ENCODE assay signal across 15 cellular contexts in the genomic region with DNA sequence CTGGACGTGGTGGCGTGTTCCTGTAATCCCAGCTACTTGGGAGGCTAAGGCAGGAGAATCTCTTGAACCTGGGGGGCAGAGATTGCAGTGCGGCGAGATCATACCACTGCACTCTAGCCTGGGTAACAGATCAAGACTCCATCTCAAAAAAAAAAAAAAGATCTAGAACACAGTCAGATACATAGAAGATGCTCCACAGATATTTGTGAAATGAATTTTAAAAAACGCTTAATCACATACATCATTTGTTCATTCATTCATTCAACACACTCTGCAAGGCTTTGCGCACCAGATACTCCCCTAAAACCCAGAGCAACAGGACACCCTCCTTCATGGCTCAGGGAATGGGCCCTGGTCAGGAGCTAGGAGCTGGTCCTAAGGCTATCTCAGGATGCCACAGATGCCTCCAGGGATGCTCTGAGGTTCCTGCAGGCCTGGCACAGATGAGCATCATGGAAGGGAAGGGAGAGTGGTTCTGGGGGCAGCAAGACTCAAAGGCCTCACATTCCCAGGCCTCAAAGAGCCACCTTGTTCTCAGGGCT. TPM values are rescaled to one million over a fixed set of nuclear protein-coding genes. Genes with fewer than 3 reads are reported as not detected.
A peak's percentile ranks its signal among the peaks of the same experiment; 100 is the strongest.
DNase-seq lines count a peak whose midpoint lies in the region; ATAC-seq and TF ChIP-seq lines count a peak whose summit lies in the region.
"Had no signal": no experiment of that assay in that cellular context is flagged by ENCODE, and none has a peak within 500 bp of the region (broad histone marks: within the 10 kb centered on the region; RNA-seq: fewer than 3 reads in every experiment).

No MANE protein-coding gene starts in this region.

- no peak overlapping the region for H3K4me2 ChIP-seq in GM23338

- no peak overlapping the region for H3K4me3 ChIP-seq in GM23338
- no peak overlapping the region for H3K4me3 ChIP-seq in body of pancreas
- no peak overlapping the region for H3K4me3 ChIP-seq in lung
- H3K4me3 ChIP-seq in spleen, result no peak overlapping the region

- peaks cover 22% of the 10 kb centered on the region for H3K27me3 Mint-ChIP-seq in GM23338 (ENCODE audit: insufficient read depth, low read depth, poor library complexity)
- H3K27me3 Mint-ChIP-seq: brain had no signal

- peaks cover 39% of the 10 kb centered on the region for H3K4me1 Mint-ChIP-seq in GM23338
- H3K4me1 Mint-ChIP-seq: activated B cell treated with CpG ODN at 0.5 μM for 24 hours had no signal

- peaks cover 4% of the 10 kb centered on the region for H4K20me1 ChIP-seq in GM23338 (replicated peaks; ENCODE audit: insufficient read depth)

- H3K79me2 ChIP-seq in GM23338 (replicated peaks; ENCODE audit: insufficient read depth), result peaks cover 61% of the 10 kb centered on the region

- ATAC-seq in GM23338 (no peak), body of pancreas (no peak), lung (ENCODE audit: insufficient read depth, low FRiP score) (no peak), GM19455 (IDR thresholded peaks at IDR 0.05; ENCODE audit: unreplicated experiment) (no peak)

- H3F3A ChIP-seq in GM23338 (replicated peaks; ENCODE audit: low read depth), result no peaks in the 10 kb centered on the region

- WGBS in body of pancreas, 2 donors, result 90 to 91% methylated on average over 6 of the region's 6 CpGs
- WGBS in lung, 2 donors, result 90 to 92% methylated on average over 6 of the region's 6 CpGs
- WGBS in spleen, 5 donors, result 89 to 99% (median 91%) methylated on average over 6 of the region's 6 CpGs

- no peaks in the 10 kb centered on the region for H3K9me3 ChIP-seq in body of pancreas
- no peaks in the 10 kb centered on the region for H3K9me3 ChIP-seq in lung (ENCODE audit: control insufficient read depth in 2 of 2, insufficient read depth in 1 of 2, low read length in 1 of 2)
- H3K9me3 ChIP-seq in spleen, result no peaks in the 10 kb centered on the region

- H2AFZ ChIP-seq in GM23338, result no peak overlapping the region

- H3K9me2 ChIP-seq in GM23338 (ENCODE audit: insufficient read depth), result no peaks in the 10 kb centered on the region

- H3K27me3 ChIP-seq in GM23338 (ENCODE audit: insufficient read depth), result no peaks in the 10 kb centered on the region
- H3K27me3 ChIP-seq in body of pancreas, result no peaks in the 10 kb centered on the region
- no peaks in the 10 kb centered on the region for H3K27me3 ChIP-seq in lung (ENCODE audit: control insufficient read depth, insufficient read depth)
- peaks cover 0 to 5% (median 0%) of the 10 kb centered on the region in 7 donors for H3K27me3 ChIP-seq in spleen (replicated peaks in 1 of 7)

- no peaks in the 10 kb centered on the region for H3K9me3 Mint-ChIP-seq in GM23338
- H3K9me3 Mint-ChIP-seq: activated B cell treated with CpG ODN at 0.5 μM for 24 hours, brain had no signal

- no peak overlapping the region; the same call in 2 of the 3 replicates for H3K4me3 Mint-ChIP-seq in GM23338
- H3K4me3 Mint-ChIP-seq: activated B cell treated with CpG ODN at 0.5 μM for 24 hours, brain had no signal

- no peak for TF ChIP-seq POLR2A in body of pancreas (IDR thresholded peaks at IDR 0.05)
- no peak for TF ChIP-seq POLR2A in spleen (IDR thresholded peaks at IDR 0.05)

- intact Hi-C loops in body of pancreas (cut with DNase I), result no loop called here
- intact Hi-C loops in spleen (cut with DNase I; ENCODE audit: low total_unique reads), result no loop called here

- peaks cover 2% of the 10 kb centered on the region for H3K36me3 Mint-ChIP-seq in GM23338 (ENCODE audit: low read depth)
- H3K36me3 Mint-ChIP-seq: brain had no signal

- H3K27ac Mint-ChIP-seq in GM23338, result no peak overlapping the region
- H3K27ac Mint-ChIP-seq: activated B cell treated with CpG ODN at 0.5 μM for 24 hours had no signal

- H3K36me3 ChIP-seq in GM23338 (ENCODE audit: insufficient read depth) (no peaks in the 10 kb centered on the region), body of pancreas (replicated peaks in 1 of 2; ENCODE audit: insufficient read depth in 1 of 2, low read depth in 2 of 2) (no peaks in the 10 kb centered on the region), lung (ENCODE audit: control insufficient read depth in 2 of 2, insufficient read depth in 2 of 2, low read length in 2 of 2) (no peaks in the 10 kb centered on the region), spleen (no peaks in the 10 kb centered on the region)

- H3K27ac ChIP-seq in GM23338 (ENCODE audit: low read depth), result 0 out of 2 replicates have a peak overlapping the region, but pooled peaks have one; percentile 45
- peak overlapping the region; percentile 68 to 87 (median 78) for H3K27ac ChIP-seq in body of pancreas
- peak overlapping the region; percentile 95 for H3K27ac ChIP-seq in lung (ENCODE audit: low read depth in 1 of 2, low read length in 1 of 2)
- H3K27ac ChIP-seq in spleen, result peak overlapping the region in 5 of 8 donors; percentile 35 to 81 (median 77)
- H3K27ac ChIP-seq: C4-2B had no signal

- H3K4me1 ChIP-seq in GM23338 (ENCODE audit: insufficient read depth), result peaks cover 25% of the 10 kb centered on the region
- peaks cover 70% of the 10 kb centered on the region for H3K4me1 ChIP-seq in body of pancreas
- peaks cover 32 to 42% of the 10 kb centered on the region in 2 donors for H3K4me1 ChIP-seq in lung (ENCODE audit: control insufficient read depth in 2 of 2, insufficient read depth in 2 of 2, low read length in 2 of 2)
- peaks cover 6 to 91% (median 53%) of the 10 kb centered on the region in 6 donors for H3K4me1 ChIP-seq in spleen

- no peak for DNase-seq in GM23338 (ENCODE audit: low spot score)
- DNase-seq in body of pancreas, result no peak
- no peak for DNase-seq in lung (ENCODE audit: low spot score)
- DNase-seq in spleen, result no peak
- no peak for DNase-seq in activated CD8-positive, alpha-beta memory T cell treated with anti-CD3 and anti-CD28 coated beads, Interleukin-2, amount 50 U/mL, for 4 hours
- no peak for DNase-seq in mesenteric fat pad (ENCODE audit: low spot score)
- DNase-seq in T-helper 9 cell, result no peak
- DNase-seq: activated B cell treated with CpG ODN at 0.5 μM for 24 hours, NCI-H1105, NCI-H69, occipital lobe had no signal

- no peak for TF ChIP-seq CTCF in GM23338 (conservative IDR thresholded peaks at IDR 0.05; ENCODE audit: low read depth in 2 of 2)
- no peak for TF ChIP-seq CTCF in body of pancreas (IDR thresholded peaks at IDR 0.05)
- TF ChIP-seq CTCF in lung (IDR thresholded peaks at IDR 0.05; ENCODE audit: control extremely low read depth, extremely low read depth), result no peak
- no peak for TF ChIP-seq CTCF in spleen (IDR thresholded peaks at IDR 0.05 in 8 of 11, conservative IDR thresholded peaks at IDR 0.05 in 3 of 11)

TF ChIP-seq in GM23338, 12 proteins besides CTCF, POLR2A, EP300 and RAD21:
- TF ChIP-seq, protein P1, sequence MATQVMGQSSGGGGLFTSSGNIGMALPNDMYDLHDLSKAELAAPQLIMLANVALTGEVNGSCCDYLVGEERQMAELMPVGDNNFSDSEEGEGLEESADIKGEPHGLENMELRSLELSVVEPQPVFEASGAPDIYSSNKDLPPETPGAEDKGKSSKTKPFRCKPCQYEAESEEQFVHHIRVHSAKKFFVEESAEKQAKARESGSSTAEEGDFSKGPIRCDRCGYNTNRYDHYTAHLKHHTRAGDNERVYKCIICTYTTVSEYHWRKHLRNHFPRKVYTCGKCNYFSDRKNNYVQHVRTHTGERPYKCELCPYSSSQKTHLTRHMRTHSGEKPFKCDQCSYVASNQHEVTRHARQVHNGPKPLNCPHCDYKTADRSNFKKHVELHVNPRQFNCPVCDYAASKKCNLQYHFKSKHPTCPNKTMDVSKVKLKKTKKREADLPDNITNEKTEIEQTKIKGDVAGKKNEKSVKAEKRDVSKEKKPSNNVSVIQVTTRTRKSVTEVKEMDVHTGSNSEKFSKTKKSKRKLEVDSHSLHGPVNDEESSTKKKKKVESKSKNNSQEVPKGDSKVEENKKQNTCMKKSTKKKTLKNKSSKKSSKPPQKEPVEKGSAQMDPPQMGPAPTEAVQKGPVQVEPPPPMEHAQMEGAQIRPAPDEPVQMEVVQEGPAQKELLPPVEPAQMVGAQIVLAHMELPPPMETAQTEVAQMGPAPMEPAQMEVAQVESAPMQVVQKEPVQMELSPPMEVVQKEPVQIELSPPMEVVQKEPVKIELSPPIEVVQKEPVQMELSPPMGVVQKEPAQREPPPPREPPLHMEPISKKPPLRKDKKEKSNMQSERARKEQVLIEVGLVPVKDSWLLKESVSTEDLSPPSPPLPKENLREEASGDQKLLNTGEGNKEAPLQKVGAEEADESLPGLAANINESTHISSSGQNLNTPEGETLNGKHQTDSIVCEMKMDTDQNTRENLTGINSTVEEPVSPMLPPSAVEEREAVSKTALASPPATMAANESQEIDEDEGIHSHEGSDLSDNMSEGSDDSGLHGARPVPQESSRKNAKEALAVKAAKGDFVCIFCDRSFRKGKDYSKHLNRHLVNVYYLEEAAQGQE (IDR thresholded peaks at IDR 0.05; ENCODE audit: unreplicated experiment), result no peak
- TF ChIP-seq NANOG (IDR thresholded peaks at IDR 0.05; ENCODE audit: borderline replicate concordance) (no peak), EZH2phosphoT487 (IDR thresholded peaks at IDR 0.05; ENCODE audit: unreplicated experiment) (no peak)
- TF ChIP-seq, protein P2, sequence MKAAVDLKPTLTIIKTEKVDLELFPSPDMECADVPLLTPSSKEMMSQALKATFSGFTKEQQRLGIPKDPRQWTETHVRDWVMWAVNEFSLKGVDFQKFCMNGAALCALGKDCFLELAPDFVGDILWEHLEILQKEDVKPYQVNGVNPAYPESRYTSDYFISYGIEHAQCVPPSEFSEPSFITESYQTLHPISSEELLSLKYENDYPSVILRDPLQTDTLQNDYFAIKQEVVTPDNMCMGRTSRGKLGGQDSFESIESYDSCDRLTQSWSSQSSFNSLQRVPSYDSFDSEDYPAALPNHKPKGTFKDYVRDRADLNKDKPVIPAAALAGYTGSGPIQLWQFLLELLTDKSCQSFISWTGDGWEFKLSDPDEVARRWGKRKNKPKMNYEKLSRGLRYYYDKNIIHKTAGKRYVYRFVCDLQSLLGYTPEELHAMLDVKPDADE (IDR thresholded peaks at IDR 0.05), result no peak

RNA-seq across cellular contexts. Expression of a gene that starts 6.4 kb away (rescaled TPM):
- total RNA-seq in GM23338 (2014; rRNA removed; shearing (Covaris generic)), result 47.8 and 70.8 TPM in 2 replicates
- 13.3 and 14.9 TPM in 2 replicates for polyA plus RNA-seq in GM23338 (2016; fragmentation: Nextera tagmentation; extraction: Ambion mirVana)
- total RNA-seq in body of pancreas, result 100 to 1,000 TPM in 1 of 2 donors, 10 to 100 TPM in 1; 87.7 to 179 TPM
- 100 to 1,000 TPM; 180 to 335 TPM for total RNA-seq in lung
- polyA plus RNA-seq in lung, result 100 to 1,000 TPM in 1 of 2 donors, 10 to 100 TPM in 1; 58.0 to 100 TPM
- 100 to 1,000 TPM in 6 of 7 donors, 10 to 100 TPM in 1; 69.7 to 395 (median 178) TPM for total RNA-seq in spleen
- polyA plus RNA-seq in spleen, result 10 to 100 TPM; 14.4 to 63.5 (median 15.0) TPM
- total RNA-seq in mesenteric fat pad, result 543 TPM

RNA-seq across cellular contexts. Expression of a gene that starts 46.1 kb away (rescaled TPM):
- total RNA-seq in GM23338 (2014; rRNA removed; shearing (Covaris generic)), result not detected in 2 replicates
- polyA plus RNA-seq in GM23338 (2016; fragmentation: Nextera tagmentation; extraction: Ambion mirVana) (not detected in 2 replicates), lung (under 1 TPM; 0.18 to 0.37 TPM), spleen (under 1 TPM; 0.08 to 0.38 (median 0.24) TPM)
- total RNA-seq in body of pancreas (over 10,000 TPM; 12,815 to 27,120 TPM), lung (1 to 10 TPM in 1 of 2 donors, not detected in 1; 6.7 TPM), spleen (1 to 10 TPM in 2 of 7 donors, under 1 TPM in 1, not detected in 4; 0.60 to 1.8 (median 1.3) TPM), mesenteric fat pad (0.90 TPM)
- total RNA-seq: activated B cell treated with CpG ODN at 0.5 μM for 24 hours, occipital lobe, SK-MEL-5 had no signal

Comparison
In these comparisons a context has a peak if more than half of its experiments do, and no peak if none do; other contexts are left out.
1. H3K27ac ChIP-seq: peak in every context shown above with its lines; median percentile 95 in lung; 78 in body of pancreas; 77 in spleen; 45 in GM23338.
2. RNA of a gene that starts 46.1 kb away (total RNA-seq): 12,815 to 27,120 TPM in body of pancreas; 6.7 TPM in lung, 0.90 TPM in mesenteric fat pad (single experiment), not detected in GM23338 and 0.60 to 1.8 TPM in spleen; every median in the first group is over 1,000 times any median in the second.